In genomic region chr3:177735441-177735840, GRCh38 we compare ENCODE assay signal across 23 cellular contexts.
"Had no signal": no experiment of that assay in that cellular context is flagged by ENCODE, and none has a peak within 500 bp of the region (broad histone marks: within the 10 kb centered on the region; RNA-seq: fewer than 3 reads in every experiment).

No MANE protein-coding gene starts in this region.

- DNase-seq: kidney; left colon; left lung; lower lobe of right lung; mammary epithelial cell; mesenchymal stem cell; naive thymus-derived CD8-positive, alpha-beta T cell; nucleus accumbens; pancreas; posterior cingulate gyrus; retina; right cardiac atrium; stimulated activated CD4-positive, alpha-beta T cell treated with anti-CD3 and anti-CD28 coated beads, Interleukin-12 subunit alpha, Interleukin-12 subunit beta, amount 100 ng/mL, for 4 hours; stimulated activated CD4-positive, alpha-beta T cell treated with anti-CD3 and anti-CD28 coated beads, Interleukin-15, amount 100 ng/mL, for 24 hours; stimulated activated CD4-positive, alpha-beta T cell treated with anti-CD3 and anti-CD28 coated beads, Interleukin-2, amount 100 ng/mL, for 24 hours; stimulated activated CD4-positive, alpha-beta T cell treated with anti-CD3 and anti-CD28 coated beads, Interleukin-4, amount 100 ng/mL, for 1 hour; stimulated activated naive B cell treated with anti-CD40 and anti-IgM and Interleukin-4, amounts not matched to agents 10 μg/mL and 1 μg/mL and 100 μg/mL, for 72 hours; stimulated activated naive CD8-positive, alpha-beta T cell treated with anti-CD3 and anti-CD28 coated beads, Interleukin-15, Interleukin-2, amounts not matched to agents 100 U/mL and 50 U/mL, for 24 hours; stomach; testis; thyroid gland; transverse colon; upper lobe of left lung had no signal
